In genomic region chr20:18250237-18250636, GRCh38 we compare ENCODE assay signal across 28 cellular contexts.
"Had no signal": no experiment of that assay in that cellular context is flagged by ENCODE, and none has a peak within 500 bp of the region (broad histone marks: within the 10 kb centered on the region; RNA-seq: fewer than 3 reads in every experiment).

No MANE protein-coding gene starts in this region.

- H3K4me3 ChIP-seq: neural progenitor cell, ovary, psoas muscle, skin epidermis, stomach, thoracic aorta, thyroid gland, tibial nerve, upper lobe of right lung, uterus had no signal

- H3K4me1 ChIP-seq: neural progenitor cell, parathyroid adenoma, psoas muscle, stomach, tibial nerve, upper lobe of right lung, uterus had no signal

- H3K36me3 Mint-ChIP-seq: naive thymus-derived CD4-positive, alpha-beta T cell; natural killer cell; neural progenitor cell; stimulated activated effector memory CD8-positive, alpha-beta T cell treated with anti-CD3 and anti-CD28 coated beads, Interleukin-12 subunit alpha, Interleukin-12 subunit beta, amount 100 ng/mL, for 72 hours; stimulated activated naive B cell treated with anti-CD40 and anti-IgM and Interleukin-4, amounts not matched to agents 10 μg/mL and 1 μg/mL and 100 μg/mL, for 72 hours had no signal

- DNase-seq: naive thymus-derived CD4-positive, alpha-beta T cell; natural killer cell; occipital lobe; ovary; posterior cingulate gyrus; psoas muscle; right cardiac atrium; stimulated activated CD4-positive, alpha-beta T cell treated with anti-CD3 and anti-CD28 coated beads, Interleukin-15, amount 100 ng/mL, for 24 hours; stimulated activated CD4-positive, alpha-beta T cell treated with anti-CD3 and anti-CD28 coated beads, Interleukin-2, amount 100 ng/mL, for 24 hours; stimulated activated CD4-positive, alpha-beta T cell treated with anti-CD3 and anti-CD28 coated beads, Interleukin-2, amount 100 ng/mL, for 48 hours; stimulated activated CD4-positive, alpha-beta T cell treated with anti-CD3 and anti-CD28 coated beads, Interleukin-4, amount 100 ng/mL, for 24 hours; stimulated activated naive B cell treated with anti-CD40 and anti-IgM and Interleukin-4, amounts not matched to agents 10 μg/mL and 1 μg/mL and 100 μg/mL, for 72 hours; stimulated activated naive CD4-positive, alpha-beta T cell treated with Interleukin-2 at 50 U/mL for 16 hours; stomach; thyroid gland; trophoblast cell; upper lobe of right lung; uterus had no signal

- H3K9me3 Mint-ChIP-seq: natural killer cell; stimulated activated effector memory CD8-positive, alpha-beta T cell treated with anti-CD3 and anti-CD28 coated beads, Interleukin-12 subunit alpha, Interleukin-12 subunit beta, amount 100 ng/mL, for 72 hours; stimulated activated naive B cell treated with anti-CD40 and anti-IgM and Interleukin-4, amounts not matched to agents 10 μg/mL and 1 μg/mL and 100 μg/mL, for 72 hours; stimulated activated naive CD8-positive, alpha-beta T cell treated with anti-CD3 and anti-CD28 coated beads, Interleukin-15, Interleukin-2, amounts not matched to agents 100 ng/mL and 50 ng/mL, for 24 hours had no signal

- H3K36me3 ChIP-seq: neural progenitor cell, ovary, stomach, thoracic aorta, thyroid gland, tibial nerve, upper lobe of right lung, uterus had no signal

- H3K27ac ChIP-seq: neural progenitor cell, ovary, parathyroid adenoma, psoas muscle, skin epidermis, stomach, thoracic aorta, thyroid gland, tibial nerve, upper lobe of right lung, uterus had no signal

- H3K4me1 Mint-ChIP-seq: naive thymus-derived CD4-positive, alpha-beta T cell; natural killer cell; nephron; stimulated activated effector memory CD8-positive, alpha-beta T cell treated with anti-CD3 and anti-CD28 coated beads, Interleukin-12 subunit alpha, Interleukin-12 subunit beta, amount 100 ng/mL, for 72 hours; stimulated activated naive B cell treated with anti-CD40 and anti-IgM and Interleukin-4, amounts not matched to agents 10 μg/mL and 1 μg/mL and 100 μg/mL, for 72 hours had no signal

- H3K9me3 ChIP-seq: ovary, psoas muscle, stomach, thoracic aorta, thyroid gland, upper lobe of right lung, uterus had no signal

- ATAC-seq: naive thymus-derived CD4-positive, alpha-beta T cell; natural killer cell; psoas muscle; right cardiac atrium; sciatic nerve; stimulated activated effector memory CD8-positive, alpha-beta T cell treated with anti-CD3 and anti-CD28 coated beads, Interleukin-12 subunit alpha, Interleukin-12 subunit beta, amount 100 ng/mL, for 72 hours; stimulated activated naive B cell treated with anti-CD40 and anti-IgM and Interleukin-4, amounts not matched to agents 10 μg/mL and 1 μg/mL and 100 μg/mL, for 72 hours; upper lobe of right lung had no signal

- H3K79me2 ChIP-seq: parathyroid adenoma had no signal

- H3K9ac ChIP-seq: neural progenitor cell, parathyroid adenoma had no signal

- H3K4me3 Mint-ChIP-seq: naive thymus-derived CD4-positive, alpha-beta T cell; natural killer cell; nephron; neural progenitor cell; stimulated activated effector memory CD8-positive, alpha-beta T cell treated with anti-CD3 and anti-CD28 coated beads, Interleukin-12 subunit alpha, Interleukin-12 subunit beta, amount 100 ng/mL, for 72 hours; stimulated activated naive B cell treated with anti-CD40 and anti-IgM and Interleukin-4, amounts not matched to agents 10 μg/mL and 1 μg/mL and 100 μg/mL, for 72 hours; stimulated activated naive CD8-positive, alpha-beta T cell treated with anti-CD3 and anti-CD28 coated beads, Interleukin-15, Interleukin-2, amounts not matched to agents 100 ng/mL and 50 ng/mL, for 24 hours had no signal

- H3K27me3 ChIP-seq: neural progenitor cell, ovary, thyroid gland, tibial nerve, upper lobe of right lung, uterus had no signal

- H2AFZ ChIP-seq: neural progenitor cell, parathyroid adenoma had no signal

- H3K4me2 ChIP-seq: neural progenitor cell had no signal

- H3K27me3 Mint-ChIP-seq: progenitor cell of endocrine pancreas had no signal

- H3K27ac Mint-ChIP-seq: naive thymus-derived CD4-positive, alpha-beta T cell; natural killer cell; nephron; neural progenitor cell; progenitor cell of endocrine pancreas; stimulated activated effector memory CD8-positive, alpha-beta T cell treated with anti-CD3 and anti-CD28 coated beads, Interleukin-12 subunit alpha, Interleukin-12 subunit beta, amount 100 ng/mL, for 72 hours; stimulated activated naive B cell treated with anti-CD40 and anti-IgM and Interleukin-4, amounts not matched to agents 10 μg/mL and 1 μg/mL and 100 μg/mL, for 72 hours; stimulated activated naive CD8-positive, alpha-beta T cell treated with anti-CD3 and anti-CD28 coated beads, Interleukin-15, Interleukin-2, amounts not matched to agents 100 ng/mL and 50 ng/mL, for 24 hours had no signal
